8 cellular contexts compared by ENCODE assay signal in genomic region chr4:185810746-185811508, GRCh38. TPM values are rescaled to one million over a fixed set of nuclear protein-coding genes. Genes with fewer than 3 reads are reported as not detected.
DNase-seq lines count a peak whose midpoint lies in the region; ATAC-seq and TF ChIP-seq lines count a peak whose summit lies in the region.

No MANE protein-coding gene starts in this region.

- H3K9me3 Mint-ChIP-seq in CD4-positive, alpha-beta memory T cell: no peaks in the 10 kb centered on the region

- H3K27me3 Mint-ChIP-seq in CD4-positive, alpha-beta memory T cell: peaks cover 10 to 16% of the 10 kb centered on the region in 2 donors

- WGBS in ectodermal cell, 2 experiments: 63 to 66% methylated on average over 12 to 13 of the region's 13 CpGs

- H3K36me3 ChIP-seq in ectodermal cell (ENCODE audit: control insufficient read depth, insufficient read depth, low read length) (no peaks in the 10 kb centered on the region), mucosa of rectum (ENCODE audit: control insufficient read depth in 2 of 2, insufficient read depth in 2 of 2, low read length in 2 of 2) (no peaks in the 10 kb centered on the region)
- no peaks in the 10 kb centered on the region for H3K36me3 ChIP-seq in CD4-positive, alpha-beta memory T cell (ENCODE audit: insufficient read depth, low read length)

- no peaks in the 10 kb centered on the region for H3K36me3 Mint-ChIP-seq in CD4-positive, alpha-beta memory T cell

- TF ChIP-seq CTCF in 22Rv1 (IDR thresholded peaks at IDR 0.05) (no peak), LNCaP clone FGC (IDR thresholded peaks at IDR 0.05; ENCODE audit: control insufficient read depth, extremely low read depth, insufficient read depth) (no peak)

- POLR2A ChIA-PET in CD4-positive, alpha-beta memory T cell (lab: Charles Lee; ENCODE audit: partially characterized antibody): no interaction called here

- H3K4me3 ChIP-seq in LNCaP clone FGC (ENCODE audit: low read depth, low read length): peak overlapping the region; percentile 55
- peak overlapping the region; percentile 7 for H3K4me3 ChIP-seq in ectodermal cell (ENCODE audit: insufficient read depth, low read depth, low read length)
- H3K4me3 ChIP-seq in mucosa of rectum (ENCODE audit: low read length in 2 of 2): peak overlapping the region; percentile 73 to 92
- no peak overlapping the region for H3K4me3 ChIP-seq in CD4-positive, alpha-beta memory T cell (ENCODE audit: low read length in 2 of 2)

- no peak overlapping the region for H3K27ac Mint-ChIP-seq in CD4-positive, alpha-beta memory T cell

- CTCF ChIA-PET in CD4-positive, alpha-beta memory T cell (lab: Charles Lee; ENCODE audit: partially characterized antibody): no interaction called here

- H3K27me3 ChIP-seq in ectodermal cell (ENCODE audit: control insufficient read depth, insufficient read depth, low read length, poor library complexity, severe bottlenecking) (no peaks in the 10 kb centered on the region), mucosa of rectum (ENCODE audit: control insufficient read depth in 2 of 2, insufficient read depth in 2 of 2, low read length in 2 of 2) (no peaks in the 10 kb centered on the region)
- no peaks in the 10 kb centered on the region for H3K27me3 ChIP-seq in CD4-positive, alpha-beta memory T cell (ENCODE audit: insufficient read depth, low read length)

- H3K9ac ChIP-seq in mucosa of rectum (ENCODE audit: low read depth in 1 of 2, low read length in 2 of 2): peak overlapping the region; percentile 55 to 76

- intact Hi-C loops in CD4-positive, alpha-beta memory T cell (cut with micrococcal nuclease): no loop called here

- no peak overlapping the region for H3K4me3 Mint-ChIP-seq in CD4-positive, alpha-beta memory T cell

- ATAC-seq in HG03342 (IDR thresholded peaks at IDR 0.05; ENCODE audit: unreplicated experiment): no peak
- ATAC-seq in GM21576 (IDR thresholded peaks at IDR 0.05; ENCODE audit: unreplicated experiment): no peak

- peaks cover 0 to 3% (median 0%) of the 10 kb centered on the region in 4 donors for H3K4me1 Mint-ChIP-seq in CD4-positive, alpha-beta memory T cell

- H3K27ac ChIP-seq in 22Rv1: peak overlapping the region; percentile 76
- peak overlapping the region; percentile 61 for H3K27ac ChIP-seq in ectodermal cell (ENCODE audit: insufficient read depth, low read depth, low read length, poor library complexity, severe bottlenecking)
- peak overlapping the region; percentile 65 to 78 for H3K27ac ChIP-seq in mucosa of rectum (ENCODE audit: low read depth in 2 of 2, low read length in 2 of 2)
- no peak overlapping the region for H3K27ac ChIP-seq in CD4-positive, alpha-beta memory T cell (ENCODE audit: low read depth, low read length)

- H3K9me3 ChIP-seq in ectodermal cell (ENCODE audit: control insufficient read depth, low read length) (no peaks in the 10 kb centered on the region), mucosa of rectum (ENCODE audit: control insufficient read depth in 2 of 2, low read length in 2 of 2) (no peaks in the 10 kb centered on the region)
- H3K9me3 ChIP-seq in CD4-positive, alpha-beta memory T cell (ENCODE audit: control insufficient read depth in 1 of 2, low read length in 2 of 2): no peaks in the 10 kb centered on the region

- DNase-seq in LNCaP clone FGC (ENCODE audit: low read depth): no peak
- no peak for DNase-seq in CD4-positive, alpha-beta memory T cell
- DNase-seq in NCI-H1694 (lab: John Stamatoyannopoulos, UW): no peak

- H3K4me1 ChIP-seq in ectodermal cell (ENCODE audit: control insufficient read depth, insufficient read depth, low read length) (peaks cover 20% of the 10 kb centered on the region), mucosa of rectum (ENCODE audit: control insufficient read depth in 2 of 2, insufficient read depth in 2 of 2, low read length in 2 of 2) (peaks cover 0 to 10% of the 10 kb centered on the region in 2 donors)
- H3K4me1 ChIP-seq in CD4-positive, alpha-beta memory T cell (ENCODE audit: insufficient read depth, low read length): no peaks in the 10 kb centered on the region

RNA-seq across cellular contexts. Expression of gene SORBS2, which starts 1.1 kb away (rescaled TPM):
- polyA plus RNA-seq in ectodermal cell (2013, experiment 1 of 4): 27.4 TPM
- 22.7 TPM for polyA plus RNA-seq in ectodermal cell (2013, experiment 2 of 4)
- 28.5 TPM for polyA plus RNA-seq in ectodermal cell (2013, experiment 3 of 4)
- polyA plus RNA-seq in ectodermal cell (2013, experiment 4 of 4): 29.7 TPM
- total RNA-seq in CD4-positive, alpha-beta memory T cell: not detected
- polyA plus RNA-seq in CD4-positive, alpha-beta memory T cell: not detected

Comparison
In these comparisons a context has a peak if more than half of its experiments do, and no peak if none do; other contexts are left out.
1. H3K4me3 ChIP-seq: peak in LNCaP clone FGC (single experiment), ectodermal cell (single experiment) and mucosa of rectum (2 of 2); none in CD4-positive, alpha-beta memory T cell (0 of 2).